8 cellular contexts compared by ENCODE assay signal in genomic region chr2:42361728-42362298, GRCh38. TPM values are rescaled to one million over a fixed set of nuclear protein-coding genes. Genes with fewer than 3 reads are reported as not detected.
DNase-seq lines count a peak whose midpoint lies in the region; ATAC-seq lines count a peak whose summit lies in the region.

No MANE protein-coding gene starts in this region.

- intact Hi-C loops in activated CD4-positive, alpha-beta memory T cell treated with anti-CD3 and anti-CD28 coated beads for 36 hours (cut with micrococcal nuclease) = loop anchor here (1.0 to 5.0 kb wide), 11 partner anchors 45 to 769 kb away; partner anchors contain the start of gene EML4
- intact Hi-C loops in head of caudate nucleus (cut with DNase I) = loop anchor here (10.0 kb wide), 1 partner anchor 267 kb away; no protein-coding TSS in a partner anchor

- H3K27me3 ChIP-seq in iPS DF 6.9 (ENCODE audit: control insufficient read depth, insufficient read depth, low read length) = no peaks in the 10 kb centered on the region

- no peaks in the 10 kb centered on the region for H3K9me3 Mint-ChIP-seq in activated CD4-positive, alpha-beta memory T cell treated with anti-CD3 and anti-CD28 coated beads for 36 hours
- H3K9me3 Mint-ChIP-seq in stimulated activated memory B cell treated with anti-CD40 and anti-IgM and Interleukin-4, amounts not matched to agents 10 μg/mL and 1 μg/mL and 100 μg/mL, for 72 hours = no peaks in the 10 kb centered on the region

- H3K27ac ChIP-seq in iPS DF 6.9 (ENCODE audit: low read length) = no peak overlapping the region

- no peaks in the 10 kb centered on the region for H3K4me1 ChIP-seq in iPS DF 6.9 (ENCODE audit: control insufficient read depth, insufficient read depth, low read length)

- no peaks in the 10 kb centered on the region for H3K36me3 ChIP-seq in iPS DF 6.9 (ENCODE audit: control insufficient read depth, insufficient read depth, low read length)

- no peaks in the 10 kb centered on the region for H3K27me3 Mint-ChIP-seq in activated CD4-positive, alpha-beta memory T cell treated with anti-CD3 and anti-CD28 coated beads for 36 hours
- H3K27me3 Mint-ChIP-seq in stimulated activated memory B cell treated with anti-CD40 and anti-IgM and Interleukin-4, amounts not matched to agents 10 μg/mL and 1 μg/mL and 100 μg/mL, for 72 hours = peaks cover 8% of the 10 kb centered on the region

- peak overlapping the region; percentile 99 for H3K27ac Mint-ChIP-seq in activated CD4-positive, alpha-beta memory T cell treated with anti-CD3 and anti-CD28 coated beads for 36 hours
- H3K27ac Mint-ChIP-seq in stimulated activated memory B cell treated with anti-CD40 and anti-IgM and Interleukin-4, amounts not matched to agents 10 μg/mL and 1 μg/mL and 100 μg/mL, for 72 hours = peak overlapping the region; percentile 95

- H3K4me3 ChIP-seq in iPS DF 6.9 (ENCODE audit: low read length) = peak overlapping the region; percentile 8; the same call in 1 of the 2 replicates

- peak overlapping the region; percentile 84 for H3K4me3 Mint-ChIP-seq in activated CD4-positive, alpha-beta memory T cell treated with anti-CD3 and anti-CD28 coated beads for 36 hours
- H3K4me3 Mint-ChIP-seq in stimulated activated memory B cell treated with anti-CD40 and anti-IgM and Interleukin-4, amounts not matched to agents 10 μg/mL and 1 μg/mL and 100 μg/mL, for 72 hours = peak overlapping the region; percentile 89

- no peak for ATAC-seq in stimulated activated memory B cell treated with anti-CD40 and anti-IgM and Interleukin-4, amounts not matched to agents 10 μg/mL and 1 μg/mL and 100 μg/mL, for 72 hours

- no CpG with 5 or more reads among the region's 6 CpGs for WGBS in iPS DF 6.9 (ENCODE audit: insufficient coverage, insufficient read length)

- H3K4me1 Mint-ChIP-seq in activated CD4-positive, alpha-beta memory T cell treated with anti-CD3 and anti-CD28 coated beads for 36 hours (ENCODE audit: low read depth) = peaks cover 41% of the 10 kb centered on the region
- H3K4me1 Mint-ChIP-seq in stimulated activated memory B cell treated with anti-CD40 and anti-IgM and Interleukin-4, amounts not matched to agents 10 μg/mL and 1 μg/mL and 100 μg/mL, for 72 hours = peaks cover 39% of the 10 kb centered on the region

- H3K36me3 Mint-ChIP-seq in activated CD4-positive, alpha-beta memory T cell treated with anti-CD3 and anti-CD28 coated beads for 36 hours = no peaks in the 10 kb centered on the region
- peaks cover 10% of the 10 kb centered on the region for H3K36me3 Mint-ChIP-seq in stimulated activated memory B cell treated with anti-CD40 and anti-IgM and Interleukin-4, amounts not matched to agents 10 μg/mL and 1 μg/mL and 100 μg/mL, for 72 hours

- H3K9me3 ChIP-seq in iPS DF 6.9 (ENCODE audit: control insufficient read depth, insufficient read depth, low read length) = no peaks in the 10 kb centered on the region

- DNase-seq in NCI-H510A treated with DMSO at 0.1 percent for 48 hours (lab: John Stamatoyannopoulos, UW) (peak; percentile 58), NCI-H510A (lab: John Stamatoyannopoulos, UW) (no peak), iPS DF 6.9 (ENCODE audit: low read depth, low spot score) (no peak), head of caudate nucleus (no peak), NCI-H2227 treated with DMSO at 0.1 percent for 48 hours (lab: John Stamatoyannopoulos, UW) (no peak), NCI-H524 (lab: John Stamatoyannopoulos, UW) (no peak)
- no peak for DNase-seq in activated CD4-positive, alpha-beta memory T cell treated with anti-CD3 and anti-CD28 coated beads for 36 hours

- POLR2A ChIA-PET in activated CD4-positive, alpha-beta memory T cell treated with anti-CD3 and anti-CD28 coated beads for 36 hours (lab: Charles Lee) = interaction anchor here (0.6 to 1.2 kb wide), 3 partner anchors 10 to 449 kb away, joined by 3 read pairs; no protein-coding TSS in a partner anchor

- CTCF ChIA-PET in activated CD4-positive, alpha-beta memory T cell treated with anti-CD3 and anti-CD28 coated beads for 36 hours (lab: Charles Lee) = interaction anchor here (1.0 kb wide), 1 partner anchor 24 kb away, joined by 4 read pairs; no protein-coding TSS in a partner anchor

RNA-seq across cellular contexts. Expression of gene COX7A2L, which starts 0.8 kb away (rescaled TPM):
- total RNA-seq in activated CD4-positive, alpha-beta memory T cell treated with anti-CD3 and anti-CD28 coated beads for 36 hours = 100 to 1,000 TPM; 102 to 107 TPM
